27 cellular contexts compared by ENCODE assay signal in genomic region chr1:211708006-211708405, GRCh38. TPM values are rescaled to one million over a fixed set of nuclear protein-coding genes. Genes with fewer than 3 reads are reported as not detected.
"Had no signal": no experiment of that assay in that cellular context is flagged by ENCODE, and none has a peak within 500 bp of the region (broad histone marks: within the 10 kb centered on the region; RNA-seq: fewer than 3 reads in every experiment).

No MANE protein-coding gene starts in this region.

- H3K4me3 Mint-ChIP-seq: immature natural killer cell; mesothelial cell of epicardium; naive B cell; natural killer cell; stimulated activated effector memory CD8-positive, alpha-beta T cell treated with anti-CD3 and anti-CD28 coated beads, Interleukin-12 subunit alpha, Interleukin-12 subunit beta, amount 100 ng/mL, for 72 hours; stimulated activated naive CD8-positive, alpha-beta T cell treated with anti-CD3 and anti-CD28 coated beads, Interleukin-15, Interleukin-2, amounts not matched to agents 100 ng/mL and 50 ng/mL, for 24 hours; type B pancreatic cell had no signal

- DNase-seq: hypothalamus; immature natural killer cell; kidney; left colon; left lung; lower lobe of right lung; mesendoderm; naive B cell; natural killer cell; pancreas; retina; right cardiac atrium; small intestine; spleen; stimulated activated CD4-positive, alpha-beta T cell treated with anti-CD3 and anti-CD28 coated beads, Interleukin-4, amount 100 ng/mL, for 24 hours; stimulated activated naive CD4-positive, alpha-beta T cell; tibial artery; uterus had no signal

- H3K36me3 Mint-ChIP-seq: immature natural killer cell; mesothelial cell of epicardium; naive B cell; natural killer cell; stimulated activated effector memory CD8-positive, alpha-beta T cell treated with anti-CD3 and anti-CD28 coated beads, Interleukin-12 subunit alpha, Interleukin-12 subunit beta, amount 100 ng/mL, for 72 hours; type B pancreatic cell had no signal

- H3K36me3 ChIP-seq: left lung, lower lobe of right lung, pancreas, prostate gland, spleen, suprapubic skin, thoracic aorta, tibial artery, uterus had no signal

- H3K9me3 Mint-ChIP-seq: immature natural killer cell; mesothelial cell of epicardium; natural killer cell; stimulated activated effector memory CD8-positive, alpha-beta T cell treated with anti-CD3 and anti-CD28 coated beads, Interleukin-12 subunit alpha, Interleukin-12 subunit beta, amount 100 ng/mL, for 72 hours; stimulated activated naive CD8-positive, alpha-beta T cell treated with anti-CD3 and anti-CD28 coated beads, Interleukin-15, Interleukin-2, amounts not matched to agents 100 ng/mL and 50 ng/mL, for 24 hours; type B pancreatic cell had no signal

- H3K4me1 ChIP-seq: left lung, lower lobe of right lung, pancreas, prostate gland, tibial artery, uterus had no signal

- H3K27me3 ChIP-seq: left lung, pancreas, spleen, suprapubic skin, tibial artery, uterus had no signal

- H3K4me3 ChIP-seq: left lung, lower lobe of right lung, pancreas, prostate gland, spleen, suprapubic skin, thoracic aorta, tibial artery, uterus had no signal

- H3K27ac Mint-ChIP-seq: immature natural killer cell; mesothelial cell of epicardium; natural killer cell; stimulated activated effector memory CD8-positive, alpha-beta T cell treated with anti-CD3 and anti-CD28 coated beads, Interleukin-12 subunit alpha, Interleukin-12 subunit beta, amount 100 ng/mL, for 72 hours; stimulated activated naive CD8-positive, alpha-beta T cell treated with anti-CD3 and anti-CD28 coated beads, Interleukin-15, Interleukin-2, amounts not matched to agents 100 ng/mL and 50 ng/mL, for 24 hours; type B pancreatic cell had no signal

- H3K4me1 Mint-ChIP-seq: immature natural killer cell; natural killer cell; stimulated activated effector memory CD8-positive, alpha-beta T cell treated with anti-CD3 and anti-CD28 coated beads, Interleukin-12 subunit alpha, Interleukin-12 subunit beta, amount 100 ng/mL, for 72 hours had no signal

- H3K9me3 ChIP-seq: left lung, lower lobe of right lung, pancreas, prostate gland, spleen, suprapubic skin, thoracic aorta, tibial artery, uterus had no signal

- FAIRE-seq: islet of Langerhans, kidney, pancreas, small intestine had no signal

- H3K27me3 Mint-ChIP-seq: stimulated activated naive CD8-positive, alpha-beta T cell treated with anti-CD3 and anti-CD28 coated beads, Interleukin-15, Interleukin-2, amounts not matched to agents 100 ng/mL and 50 ng/mL, for 24 hours; type B pancreatic cell had no signal

RNA-seq across cellular contexts. Expression of gene NEK2, which starts 32.6 kb away (rescaled TPM):
- total RNA-seq: ureter had no signal
- polyA plus RNA-seq: right cardiac atrium had no signal
